ENCODE assay signal across 16 cellular contexts in genomic region chr2:74524955-74525716, GRCh38. TPM values are rescaled to one million over a fixed set of nuclear protein-coding genes. Genes with fewer than 3 reads are reported as not detected.
"Had no signal": no experiment of that assay in that cellular context is flagged by ENCODE, and none has a peak within 500 bp of the region (broad histone marks: within the 10 kb centered on the region; RNA-seq: fewer than 3 reads in every experiment).

No MANE protein-coding gene starts in this region.

- H3K36me3 ChIP-seq: uterus had no signal

- H3K27ac ChIP-seq: left lung, parathyroid adenoma, thyroid gland, uterus had no signal

- H3K27me3 ChIP-seq: thyroid gland, uterus had no signal

- H3K9me3 ChIP-seq: left lung, thyroid gland, uterus had no signal

- H3K4me3 ChIP-seq: left lung, skin epidermis, thyroid gland, uterus had no signal

- H3K4me3 Mint-ChIP-seq: activated CD8-positive, alpha-beta T cell treated with anti-CD3 and anti-CD28 coated beads for 36 hours; activated T-helper 1 cell treated with anti-CD3 and anti-CD28 coated beads, Interleukin-12 subunit alpha, Interleukin-12 subunit beta, Interleukin-2, Interleukin-4 antibody, amounts not matched to agents 30 ng/mL and 10 ng/mL and 1 ng/mL, durations not matched to agents 14 hours and 24 hours and 36 hours; effector memory CD8-positive, alpha-beta T cell; memory B cell had no signal

- H3K9ac ChIP-seq: parathyroid adenoma had no signal

- ATAC-seq: activated CD8-positive, alpha-beta T cell treated with anti-CD3 and anti-CD28 coated beads for 36 hours; effector memory CD8-positive, alpha-beta T cell; left lung had no signal

- H3K9me3 Mint-ChIP-seq: activated CD8-positive, alpha-beta T cell treated with anti-CD3 and anti-CD28 coated beads for 36 hours; activated T-helper 1 cell treated with anti-CD3 and anti-CD28 coated beads, Interleukin-12 subunit alpha, Interleukin-12 subunit beta, Interleukin-2, Interleukin-4 antibody, amounts not matched to agents 30 ng/mL and 10 ng/mL and 1 ng/mL, durations not matched to agents 14 hours and 24 hours and 36 hours; effector memory CD8-positive, alpha-beta T cell; memory B cell had no signal

- H3K27ac Mint-ChIP-seq: activated CD8-positive, alpha-beta T cell treated with anti-CD3 and anti-CD28 coated beads for 36 hours; effector memory CD8-positive, alpha-beta T cell had no signal

- DNase-seq: activated CD8-positive, alpha-beta memory T cell treated with anti-CD3 and anti-CD28 coated beads, Interleukin-2, amount 50 U/mL, for 4 hours; activated CD8-positive, alpha-beta T cell treated with anti-CD3 and anti-CD28 coated beads for 36 hours; activated naive CD4-positive, alpha-beta T cell; central memory CD4-positive, alpha-beta T cell; effector memory CD8-positive, alpha-beta T cell; left lung; retina; thyroid gland; uterus had no signal

RNA-seq across cellular contexts. Expression of gene DQX1, which starts 0.9 kb away (rescaled TPM):
- total RNA-seq: fibroblast of villous mesenchyme, myocyte, thyroid gland, uterus had no signal

RNA-seq across cellular contexts. Expression of gene TLX2, which starts 10.9 kb away (rescaled TPM):
- total RNA-seq: esophagus mucosa, fibroblast of villous mesenchyme, left lung, thyroid gland had no signal
